Comparison of ENCODE assay signal across 8 cellular contexts in the genomic region with DNA sequence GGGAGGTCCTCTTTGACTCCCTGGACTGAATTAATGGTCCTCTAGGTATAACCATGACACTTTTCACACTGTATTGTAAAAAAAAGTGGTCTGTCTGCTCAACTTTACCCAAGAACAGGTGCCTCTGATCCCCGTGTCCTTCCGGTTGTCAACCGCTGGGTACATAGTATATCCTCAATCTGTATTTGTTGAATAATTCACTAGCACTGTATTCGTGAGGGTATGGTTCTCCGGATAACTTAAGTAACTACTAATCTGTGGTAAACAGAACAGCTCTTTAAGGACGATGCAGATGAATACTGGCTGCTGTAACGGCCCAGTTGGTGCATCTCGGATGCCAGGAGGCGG. TPM values are rescaled to one million over a fixed set of nuclear protein-coding genes. Genes with fewer than 3 reads are reported as not detected.
DNase-seq lines count a peak whose midpoint lies in the region; ATAC-seq, FAIRE-seq and TF ChIP-seq lines count a peak whose summit lies in the region.

No MANE protein-coding gene starts in this region.

- H3K27ac ChIP-seq in colonic mucosa = no peak overlapping the region
- no peak overlapping the region for H3K27ac ChIP-seq in neutrophil

- ATAC-seq in HG03575 (IDR thresholded peaks at IDR 0.05; ENCODE audit: extremely low read depth, insufficient number of reproducible peaks, low FRiP score, unreplicated experiment) = peak; percentile 19

- H3K9me3 ChIP-seq in colonic mucosa = no peaks in the 10 kb centered on the region
- H3K9me3 ChIP-seq in neutrophil = no peaks in the 10 kb centered on the region

- intact Hi-C loops in colonic mucosa (cut with DNase I) = no loop called here

- H3K4me3 ChIP-seq in colonic mucosa (peak overlapping the region; percentile 60), neutrophil (ENCODE audit: low read depth in 1 of 2, low read length in 1 of 2) (peak overlapping the region; percentile 62 to 69)

- H3K36me3 ChIP-seq in colonic mucosa (no peaks in the 10 kb centered on the region), neutrophil (no peaks in the 10 kb centered on the region)

- H3K4me1 ChIP-seq in colonic mucosa = peaks cover 7% of the 10 kb centered on the region
- H3K4me1 ChIP-seq in neutrophil (ENCODE audit: control insufficient read depth in 1 of 2, insufficient read depth in 1 of 2, low read depth in 1 of 2, low read length in 1 of 2) = peaks cover 19 to 21% of the 10 kb centered on the region in 2 experiments

- TF ChIP-seq CTCF in colonic mucosa (IDR thresholded peaks at IDR 0.05) (no peak), neutrophil (IDR thresholded peaks at IDR 0.05) (no peak)

- no peaks in the 10 kb centered on the region for H3K27me3 ChIP-seq in colonic mucosa
- H3K27me3 ChIP-seq in neutrophil = peaks cover 35% of the 10 kb centered on the region

- DNase-seq in NCI-H2107 treated with DMSO at 0.1 percent for 48 hours (lab: John Stamatoyannopoulos, UW; ENCODE audit: unreplicated experiment) (peak; percentile 74), NCI-H2107 (lab: John Stamatoyannopoulos, UW) (no peak), colonic mucosa (no peak), medulla oblongata (ENCODE audit: extremely low spot score) (no peak), RCC 7860 (ENCODE audit: low spot score) (no peak)
- DNase-seq in activated CD4-positive, alpha-beta T cell treated with anti-CD3 and anti-CD28 coated beads for 4 hours = no peak

- H3K9ac ChIP-seq in colonic mucosa (ENCODE audit: low read depth in 2 of 2, low read length in 2 of 2) = peak overlapping the region in 1 of 2 donors; percentile 12

- no peak for FAIRE-seq in RCC 7860 (lab: Jason Lieb, UNC)

RNA-seq across cellular contexts. Expression of gene ADAM22, which starts 0.5 kb away (rescaled TPM):
- 1 to 10 TPM; 2.6 to 2.8 TPM for total RNA-seq in colonic mucosa

RNA-seq across cellular contexts. Expression of gene DBF4, which starts 57.3 kb away (rescaled TPM):
- 10 to 100 TPM; 17.8 to 31.4 TPM for total RNA-seq in colonic mucosa

RNA-seq across cellular contexts. Expression of gene SLC25A40, which starts 57.4 kb away (rescaled TPM):
- 10 to 100 TPM; 25.7 to 39.6 TPM for total RNA-seq in colonic mucosa
